ENCODE assay signal across 9 cellular contexts in the genomic region with DNA sequence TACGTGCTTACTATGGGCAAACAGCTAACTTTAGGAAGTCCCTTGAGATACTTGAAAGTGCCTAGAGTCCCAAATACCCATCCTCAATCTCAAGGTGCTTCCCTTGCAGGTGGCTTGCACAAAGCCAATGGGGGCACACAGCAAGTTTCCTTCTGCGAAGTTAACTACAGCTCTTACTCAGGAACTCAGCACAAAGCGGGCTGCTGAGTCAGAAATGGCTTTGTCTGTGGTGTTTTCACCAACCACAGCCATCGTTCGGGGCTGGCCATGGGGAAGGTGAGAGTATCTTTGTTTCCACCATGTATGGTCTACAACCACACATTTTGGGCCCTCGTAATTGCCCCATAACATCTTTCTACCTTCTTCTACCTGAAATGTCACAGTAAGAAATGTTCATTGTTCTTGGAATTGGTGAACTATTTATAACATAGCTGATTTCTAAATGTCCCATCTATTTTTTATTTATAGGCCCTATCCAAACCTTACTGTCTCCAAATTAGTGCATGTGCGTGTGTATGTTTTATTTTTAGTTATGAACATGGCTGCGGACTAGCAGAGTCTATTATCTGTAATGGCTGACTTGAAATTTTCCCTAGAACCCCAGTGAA. TPM values are rescaled to one million over a fixed set of nuclear protein-coding genes. Genes with fewer than 3 reads are reported as not detected.
DNase-seq lines count a peak whose midpoint lies in the region; ATAC-seq and TF ChIP-seq lines count a peak whose summit lies in the region.
"Had no signal": no experiment of that assay in that cellular context is flagged by ENCODE, and none has a peak within 500 bp of the region (broad histone marks: within the 10 kb centered on the region; RNA-seq: fewer than 3 reads in every experiment).

No MANE protein-coding gene starts in this region.

- peak; percentile 68 to 73 (median 69) for DNase-seq in stimulated activated CD4-positive, alpha-beta T cell treated with anti-CD3 and anti-CD28 coated beads, Interleukin-12 subunit alpha, Interleukin-12 subunit beta, amount 100 ng/mL, for 48 hours (ENCODE audit: low read depth in 2 of 3, low spot score in 1 of 3)
- DNase-seq in progenitor cell of endocrine pancreas (ENCODE audit: low spot score, unreplicated experiment), result no peak
- no peak for DNase-seq in KBM-7
- no peak for DNase-seq in dorsolateral prefrontal cortex
- no peak for DNase-seq in central memory CD4-positive, alpha-beta T cell
- DNase-seq: natural killer cell had no signal

- peak; percentile 71 for ATAC-seq in GM18519 (IDR thresholded peaks at IDR 0.05; ENCODE audit: low FRiP score, unreplicated experiment)
- ATAC-seq in HG02678 (IDR thresholded peaks at IDR 0.05; ENCODE audit: unreplicated experiment), result peak; percentile 67
- ATAC-seq in activated CD4-positive, CD25-positive, alpha-beta regulatory T cell treated with anti-CD3 and anti-CD28 coated beads, Interleukin-2, amount 50 U/mL, for 24 hours, result peak; percentile 84 to 87

- no peak overlapping the region for H3K4me3 ChIP-seq in dorsolateral prefrontal cortex

- peaks cover 3% of the 10 kb centered on the region for H3K4me1 Mint-ChIP-seq in progenitor cell of endocrine pancreas (ENCODE audit: low read depth)

- H3K4me3 Mint-ChIP-seq in progenitor cell of endocrine pancreas (ENCODE audit: low read depth), result no peak overlapping the region
- H3K4me3 Mint-ChIP-seq: natural killer cell had no signal

- peaks cover 11% of the 10 kb centered on the region for H3K27me3 Mint-ChIP-seq in progenitor cell of endocrine pancreas

- intact Hi-C loops in dorsolateral prefrontal cortex (cut with DNase I), result no loop called here

- TF ChIP-seq CTCF in progenitor cell of endocrine pancreas (IDR thresholded peaks at IDR 0.05; ENCODE audit: unreplicated experiment) (no peak), dorsolateral prefrontal cortex (IDR thresholded peaks at IDR 0.05 in 54 of 56, conservative IDR thresholded peaks at IDR 0.05 in 2 of 56; ENCODE audit: low read depth in 1 of 56, partially characterized antibody in 56 of 56) (no peak)

- no peak overlapping the region for H3K27ac Mint-ChIP-seq in progenitor cell of endocrine pancreas
- H3K27ac Mint-ChIP-seq: natural killer cell had no signal

- H3K27me3 ChIP-seq in dorsolateral prefrontal cortex, result peaks cover 0 to 4% (median 0%) of the 10 kb centered on the region in 45 donors

- in situ Hi-C loops in KBM-7 (cut with MboI; ENCODE audit: low pct_unique_long_range_greater_than_20kb, low sequenced_read_pairs), result no loop called here

- no peaks in the 10 kb centered on the region for H3K9me3 Mint-ChIP-seq in progenitor cell of endocrine pancreas (ENCODE audit: low read depth)
- H3K9me3 Mint-ChIP-seq: natural killer cell had no signal

- H3K27ac ChIP-seq in dorsolateral prefrontal cortex, result no peak overlapping the region

- no peaks in the 10 kb centered on the region for H3K36me3 Mint-ChIP-seq in progenitor cell of endocrine pancreas (ENCODE audit: insufficient read depth)
- H3K36me3 Mint-ChIP-seq: natural killer cell had no signal

RNA-seq across cellular contexts. Expression of gene MFAP5, which starts 13.9 kb away (rescaled TPM):
- not detected in 2 replicates for total RNA-seq in progenitor cell of endocrine pancreas
- total RNA-seq in dorsolateral prefrontal cortex, result 1 to 10 TPM in 33 of 120 experiments, under 1 TPM in 64, not detected in 23; 0.16 to 4.5 (median 0.75) TPM
- total RNA-seq: natural killer cell had no signal

RNA-seq across cellular contexts. Expression of gene AICDA, which starts 36.0 kb away (rescaled TPM):
- total RNA-seq in progenitor cell of endocrine pancreas (not detected in 2 replicates), dorsolateral prefrontal cortex (not detected)
- total RNA-seq: natural killer cell had no signal

RNA-seq across cellular contexts. Expression of gene RIMKLB, which starts 49.1 kb away (rescaled TPM):
- 143 and 154 TPM in 2 replicates for total RNA-seq in progenitor cell of endocrine pancreas
- 10 to 100 TPM; 26.8 to 88.1 (median 51.3) TPM for total RNA-seq in dorsolateral prefrontal cortex

Comparison
In these comparisons a context has a peak if more than half of its experiments do, and no peak if none do; other contexts are left out.
1. DNase-seq: peak in stimulated activated CD4-positive, alpha-beta T cell treated with anti-CD3 and anti-CD28 coated beads, Interleukin-12 subunit alpha, Interleukin-12 subunit beta, amount 100 ng/mL, for 48 hours (3 of 3); none in progenitor cell of endocrine pancreas (single experiment), KBM-7 (single experiment), dorsolateral prefrontal cortex (0 of 10) and central memory CD4-positive, alpha-beta T cell (single experiment).
2. Peak in every context shown above with its lines, with median percentiles within 50 percentile points of each other: ATAC-seq.